12 cellular contexts compared by ENCODE assay signal in the genomic region with DNA sequence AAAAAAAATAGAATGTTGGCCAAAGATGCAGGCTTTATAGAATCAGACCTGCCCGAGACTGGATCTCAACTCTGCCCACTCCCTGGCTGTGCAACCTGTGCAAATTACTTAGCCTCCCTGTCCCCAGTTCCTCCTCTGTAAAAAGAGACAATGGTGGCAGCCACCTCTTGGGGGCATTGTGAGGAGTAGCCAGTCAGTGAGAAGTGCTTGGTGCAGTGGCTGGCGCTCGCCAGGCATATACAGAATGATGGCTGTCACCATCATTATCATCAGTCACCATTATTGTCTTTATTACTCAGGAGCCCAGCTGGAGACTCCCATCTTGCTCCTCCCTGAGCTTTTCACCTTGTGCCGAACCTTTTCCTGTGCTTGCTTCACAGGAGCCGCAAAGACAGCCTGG.
"Had no signal": no experiment of that assay in that cellular context is flagged by ENCODE, and none has a peak within 500 bp of the region (broad histone marks: within the 10 kb centered on the region; RNA-seq: fewer than 3 reads in every experiment).

No MANE protein-coding gene starts in this region.

- H3K4me1 Mint-ChIP-seq: central memory CD8-positive, alpha-beta T cell had no signal

- H3K27ac ChIP-seq: body of pancreas, epithelial cell of prostate, neural progenitor cell had no signal

- H3K9me3 ChIP-seq: body of pancreas had no signal

- H3K9me3 Mint-ChIP-seq: activated CD4-positive, alpha-beta T cell treated with anti-CD3 and anti-CD28 coated beads, Interleukin-2, amount 10 ng/mL, durations not matched to agents 7 days and 5 days; activated naive CD4-positive, alpha-beta T cell treated with anti-CD3 and anti-CD28 coated beads, Interleukin-2, amount 50 U/mL, for 24 hours; central memory CD8-positive, alpha-beta T cell; neural progenitor cell had no signal

- H3K9ac ChIP-seq: neural progenitor cell had no signal

- H3K4me3 ChIP-seq: body of pancreas, neural progenitor cell had no signal

- H3K36me3 ChIP-seq: neural progenitor cell had no signal

- H3K4me2 ChIP-seq: neural progenitor cell had no signal

- H2AFZ ChIP-seq: neural progenitor cell had no signal

- H3K27me3 ChIP-seq: body of pancreas, neural progenitor cell had no signal

- H3K36me3 Mint-ChIP-seq: activated naive CD4-positive, alpha-beta T cell treated with anti-CD3 and anti-CD28 coated beads, Interleukin-2, amount 50 U/mL, for 24 hours had no signal

- ATAC-seq: left ventricle myocardium superior had no signal

- H3K4me3 Mint-ChIP-seq: activated CD4-positive, alpha-beta T cell treated with anti-CD3 and anti-CD28 coated beads, Interleukin-2, amount 10 ng/mL, durations not matched to agents 7 days and 5 days; activated naive CD4-positive, alpha-beta T cell treated with anti-CD3 and anti-CD28 coated beads, Interleukin-2, amount 50 U/mL, for 24 hours; central memory CD8-positive, alpha-beta T cell; neural progenitor cell had no signal

- H3K27me3 Mint-ChIP-seq: activated CD4-positive, alpha-beta T cell treated with anti-CD3 and anti-CD28 coated beads, Interleukin-2, amount 10 ng/mL, durations not matched to agents 7 days and 5 days; activated naive CD4-positive, alpha-beta T cell treated with anti-CD3 and anti-CD28 coated beads, Interleukin-2, amount 50 U/mL, for 24 hours; central memory CD8-positive, alpha-beta T cell had no signal

- H3K27ac Mint-ChIP-seq: activated CD4-positive, alpha-beta T cell treated with anti-CD3 and anti-CD28 coated beads, Interleukin-2, amount 10 ng/mL, durations not matched to agents 7 days and 5 days; activated naive CD4-positive, alpha-beta T cell treated with anti-CD3 and anti-CD28 coated beads, Interleukin-2, amount 50 U/mL, for 24 hours; neural progenitor cell had no signal

- DNase-seq: activated CD4-positive, alpha-beta T cell treated with anti-CD3 and anti-CD28 coated beads, Interleukin-2, amount 10 ng/mL, durations not matched to agents 7 days and 5 days; activated CD4-positive, CD25-positive, alpha-beta regulatory T cell; activated effector memory CD4-positive, alpha-beta T cell treated with anti-CD3 and anti-CD28 coated beads, Interleukin-2, amount 50 U/mL, for 16 hours; amniotic stem cell; effector memory CD4-positive, alpha-beta T cell; left ventricle myocardium superior; T-helper 2 cell had no signal
